In the genomic region with DNA sequence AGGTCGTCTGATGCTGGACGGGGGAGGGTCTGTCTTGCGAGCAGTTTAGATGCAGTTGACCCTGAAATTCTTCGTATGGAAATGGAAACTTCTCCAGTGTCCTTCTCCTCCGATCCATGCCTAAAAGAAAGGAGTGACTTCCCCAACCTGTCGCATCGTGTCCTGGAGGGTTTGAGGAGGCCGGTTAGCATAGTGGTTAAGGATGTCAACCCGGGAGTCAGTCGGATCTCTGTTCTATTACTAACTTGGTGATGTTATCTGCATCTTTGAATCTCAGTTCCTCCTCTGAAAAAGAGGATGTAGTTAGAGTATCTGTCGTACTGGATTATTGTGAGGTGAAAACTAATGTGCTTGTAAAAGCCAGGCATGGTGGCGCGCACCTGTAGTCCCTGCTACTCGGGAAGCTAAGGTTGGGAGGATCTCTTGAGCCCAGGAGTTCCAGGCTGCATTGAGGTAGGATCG, we compare ENCODE assay signal across 8 cellular contexts. TPM values are rescaled to one million over a fixed set of nuclear protein-coding genes. Genes with fewer than 3 reads are reported as not detected.
A peak's percentile ranks its signal among the peaks of the same experiment; 100 is the strongest.
DNase-seq lines count a peak whose midpoint lies in the region; ATAC-seq and TF ChIP-seq lines count a peak whose summit lies in the region.

No MANE protein-coding gene starts in this region.

- TF ChIP-seq CTCF in GM10248 (IDR thresholded peaks at IDR 0.05; ENCODE audit: control extremely low read depth, extremely low read depth, low read depth, missing control alignments) (no peak), LNCaP clone FGC (IDR thresholded peaks at IDR 0.05; ENCODE audit: control insufficient read depth, extremely low read depth, insufficient read depth) (no peak)

- no peak overlapping the region for H3K27ac ChIP-seq in ectodermal cell (ENCODE audit: insufficient read depth, low read depth, low read length, poor library complexity, severe bottlenecking)

- no peaks in the 10 kb centered on the region for H3K4me1 ChIP-seq in ectodermal cell (ENCODE audit: control insufficient read depth, insufficient read depth, low read length)
- peaks cover 8% of the 10 kb centered on the region for H3K4me1 ChIP-seq in neuron (ENCODE audit: insufficient read depth, low read length)

- H3K9me3 ChIP-seq in ectodermal cell (ENCODE audit: control insufficient read depth, low read length) (no peaks in the 10 kb centered on the region), neuron (ENCODE audit: low read length) (no peaks in the 10 kb centered on the region)

- H3K36me3 ChIP-seq in ectodermal cell (ENCODE audit: control insufficient read depth, insufficient read depth, low read length) (no peaks in the 10 kb centered on the region), neuron (ENCODE audit: insufficient read depth, low read length) (no peaks in the 10 kb centered on the region)

- ATAC-seq in GM21381 (IDR thresholded peaks at IDR 0.05; ENCODE audit: unreplicated experiment): no peak

- H2AFZ ChIP-seq in neuron (ENCODE audit: low read depth, low read length): peak overlapping the region; percentile 93

- POLR2A ChIA-PET in GM10248 (lab: Yijun Ruan, JAX): no interaction called here

- H3K4me3 ChIP-seq in LNCaP clone FGC (ENCODE audit: low read depth, low read length) (peak overlapping the region; percentile 52), ectodermal cell (ENCODE audit: insufficient read depth, low read depth, low read length) (peak overlapping the region; percentile 74), neuron (ENCODE audit: low read length) (peak overlapping the region; percentile 74)

- no peaks in the 10 kb centered on the region for H3K27me3 ChIP-seq in ectodermal cell (ENCODE audit: control insufficient read depth, insufficient read depth, low read length, poor library complexity, severe bottlenecking)
- H3K27me3 ChIP-seq in neuron (ENCODE audit: insufficient read depth, low read length): peaks cover 10% of the 10 kb centered on the region

- 43 to 47% methylated on average over 15 of the region's 15 CpGs for WGBS in ectodermal cell, 2 experiments

- DNase-seq in GM10248 (ENCODE audit: extremely low spot score): peak; percentile 46
- DNase-seq in LNCaP clone FGC (ENCODE audit: low read depth): no peak
- DNase-seq in NCI-H345 (lab: John Stamatoyannopoulos, UW): no peak
- no peak for DNase-seq in NK-92 treated with Interleukin-12 subunit alpha and Interleukin-12 subunit beta, amount 100 ng/mL, for 24 hours (lab: John Stamatoyannopoulos, UW)
- DNase-seq in NCI-H128 (lab: John Stamatoyannopoulos, UW; ENCODE audit: unreplicated experiment): no peak

- CTCF ChIA-PET in GM10248 (lab: Yijun Ruan, JAX): no interaction called here

RNA-seq across cellular contexts. Expression of a gene that starts 0.7 kb away (rescaled TPM):
- 2.9 TPM for polyA plus RNA-seq in ectodermal cell (2013, experiment 1 of 4)
- 3.0 TPM for polyA plus RNA-seq in ectodermal cell (2013, experiment 2 of 4)
- polyA plus RNA-seq in ectodermal cell (2013, experiment 3 of 4): 1.8 TPM
- 2.4 TPM for polyA plus RNA-seq in ectodermal cell (2013, experiment 4 of 4)
